8 cellular contexts compared by ENCODE assay signal in genomic region chr22:37636186-37636948, GRCh38. TPM values are rescaled to one million over a fixed set of nuclear protein-coding genes. Genes with fewer than 3 reads are reported as not detected.
DNase-seq lines count a peak whose midpoint lies in the region; ATAC-seq, FAIRE-seq and TF ChIP-seq lines count a peak whose summit lies in the region.

No MANE protein-coding gene starts in this region.

- FAIRE-seq in K562 (lab: Jason Lieb, UNC): no peak

- peaks cover 7% of the 10 kb centered on the region for H3K36me3 ChIP-seq in GM06990 (ENCODE audit: control insufficient read depth, insufficient read depth, low read length)
- H3K36me3 ChIP-seq in K562 (ENCODE audit: control insufficient read depth, insufficient read depth, low read length): peaks cover 17% of the 10 kb centered on the region; the same call in 2 of the 3 replicates
- peaks cover 4 to 19% of the 10 kb centered on the region in 2 donors for H3K36me3 ChIP-seq in neuronal stem cell (replicated peaks in 1 of 2; ENCODE audit: control insufficient read depth in 2 of 2, insufficient read depth in 2 of 2, low read length in 2 of 2)

- H3K4me2 ChIP-seq in K562 (ENCODE audit: insufficient read depth, low read length) (no peak overlapping the region), neuronal stem cell (ENCODE audit: insufficient read depth, low read length, poor library complexity, severe bottlenecking) (no peak overlapping the region)

- POLR2A ChIA-PET in K562 (lab: Yijun Ruan, JAX): interaction anchor here (0.6 to 2.5 kb wide), 5 partner anchors 9 to 102 kb away, joined by 3 to 12 read pairs (median 3); no protein-coding TSS in a partner anchor

- H3K4me1 ChIP-seq in K562 (replicated peaks in 1 of 2; ENCODE audit: control insufficient read depth in 2 of 2, insufficient read depth in 2 of 2, low read length in 2 of 2) (peaks cover 45 to 88% of the 10 kb centered on the region in 2 experiments), neuronal stem cell (ENCODE audit: control insufficient read depth in 2 of 2, insufficient read depth in 1 of 2, low read depth in 1 of 2, low read length in 2 of 2) (peaks cover 28 to 37% of the 10 kb centered on the region in 2 donors)

- DNase-seq in GM06990 (ENCODE audit: extremely low read depth, insufficient read length) (peak; percentile 57), NB4 (ENCODE audit: low read depth) (peak; percentile 90), K562 (ENCODE audit: extremely low read depth in 1 of 4, low spot score in 3 of 4) (peak in 1 of 4 experiments; percentile 27), neuronal stem cell (ENCODE audit: low spot score) (no peak), glutamatergic neuron (no peak), NCI-H2171 (lab: John Stamatoyannopoulos, UW) (no peak), NCI-H446 treated with DMSO at 0.1 percent for 48 hours (lab: John Stamatoyannopoulos, UW) (no peak)

- H3K27ac Mint-ChIP-seq in glutamatergic neuron (ENCODE audit: unreplicated experiment): no peak overlapping the region

- no peaks in the 10 kb centered on the region for H3K79me1 ChIP-seq in neuronal stem cell (ENCODE audit: low read depth, low read length)

- no peak overlapping the region for H3K4ac ChIP-seq in neuronal stem cell (ENCODE audit: low read length)

- H3K27ac ChIP-seq in K562 (ENCODE audit: extremely low read depth, low read depth, low read length) (no peak overlapping the region), neuronal stem cell (replicated peaks; ENCODE audit: low read length) (no peak overlapping the region)

- H3K36me3 Mint-ChIP-seq in glutamatergic neuron (ENCODE audit: unreplicated experiment): no peaks in the 10 kb centered on the region

- no TSS peak for BruUV-seq in K562 (replicated peaks; lab: Mats Ljungman, UMichigan)

- ATAC-seq in K562: no peak
- ATAC-seq in HG02970 (IDR thresholded peaks at IDR 0.05; ENCODE audit: low FRiP score, unreplicated experiment): no peak

- in situ Hi-C loops in K562 (cut with MboI): no loop called here

- no peaks in the 10 kb centered on the region for H4K20me1 ChIP-seq in K562 (replicated peaks; ENCODE audit: control insufficient read depth, insufficient read depth, low read length)

- H3K9ac ChIP-seq in K562 (ENCODE audit: insufficient read depth in 1 of 2, low read depth in 2 of 2, low read length in 2 of 2) (peak overlapping the region; percentile 20 to 81; a peak in 3 of 4 replicates), neuronal stem cell (ENCODE audit: low read depth, low read length, poor library complexity) (peak overlapping the region; percentile 3)

- TF ChIP-seq RAD21 in K562 (CRISPR knock-in tag; conservative IDR thresholded peaks at IDR 0.05 in 1 of 2, IDR thresholded peaks at IDR 0.05 in 1 of 2): no peak

- H2AK5ac ChIP-seq in neuronal stem cell (ENCODE audit: low read depth, low read length): peak overlapping the region; percentile 63

- H2BK15ac ChIP-seq in neuronal stem cell (ENCODE audit: low read length): no peak overlapping the region

- H3K27me3 ChIP-seq in GM06990 (replicated peaks; ENCODE audit: control insufficient read depth, insufficient read depth, low read length): no peaks in the 10 kb centered on the region
- no peaks in the 10 kb centered on the region for H3K27me3 ChIP-seq in K562 (ENCODE audit: control insufficient read depth in 2 of 2, insufficient read depth in 2 of 2, low read length in 2 of 2)
- H3K27me3 ChIP-seq in neuronal stem cell (ENCODE audit: control insufficient read depth in 3 of 3, insufficient read depth in 3 of 3, low read depth in 1 of 3, low read length in 3 of 3): no peaks in the 10 kb centered on the region

- H2AFZ ChIP-seq in K562 (ENCODE audit: low read depth, low read length): no peak overlapping the region
- H2AFZ ChIP-seq in neuronal stem cell (ENCODE audit: low read length): no peak overlapping the region

- no peak overlapping the region for H4K91ac ChIP-seq in neuronal stem cell (ENCODE audit: low read depth, low read length, poor library complexity)

- CTCF ChIA-PET in K562 (lab: Yijun Ruan, JAX; ENCODE audit: low intra/inter-chr PET ratio): interaction anchor here (0.9 to 1.1 kb wide), 2 partner anchors 45 to 90 kb away, joined by 3 read pairs; no protein-coding TSS in a partner anchor

- TF ChIP-seq EP300 in K562 (IDR thresholded peaks at IDR 0.05; ENCODE audit: low read length): no peak

- no peak overlapping the region for H2BK120ac ChIP-seq in neuronal stem cell (ENCODE audit: low read depth, low read length)

- TF ChIP-seq CTCF in GM06990 (IDR thresholded peaks at IDR 0.05; ENCODE audit: insufficient read depth, low read length, poor library complexity, severe bottlenecking) (peak; percentile 43), NB4 (IDR thresholded peaks at IDR 0.05; ENCODE audit: low read depth, low read length) (peak; percentile 36), K562 (IDR thresholded peaks at IDR 0.05 in 2 of 3, conservative IDR thresholded peaks at IDR 0.05 in 1 of 3; ENCODE audit: insufficient read depth in 2 of 3, low read depth in 1 of 3, low read length in 3 of 3) (peak; percentile 27 to 62 (median 29); a peak in 4 of 6 replicates), glutamatergic neuron (IDR thresholded peaks at IDR 0.05; ENCODE audit: partially characterized antibody, unreplicated experiment) (no peak)

- no peak overlapping the region for H3K23ac ChIP-seq in neuronal stem cell (ENCODE audit: low read depth, low read length, poor library complexity)

- no peaks in the 10 kb centered on the region for H3K9me1 ChIP-seq in K562 (ENCODE audit: control insufficient read depth, insufficient read depth, low read length)

- no peak overlapping the region for H3K14ac ChIP-seq in neuronal stem cell (ENCODE audit: low read length)

- WGBS in K562 (ENCODE audit: insufficient coverage, low coverage, missing lambda C conversion rate): 66% methylated on average over 5 of the region's 6 CpGs
- WGBS in neuronal stem cell (ENCODE audit: extremely low coverage in 2 of 2, insufficient read length in 2 of 2, insufficient replicate concordance in 1 of 2), 2 donors: no CpG with 5 or more reads among the region's 6 CpGs

- TF ChIP-seq POLR2A in NB4 (IDR thresholded peaks at IDR 0.05; ENCODE audit: extremely low read depth, insufficient read length) (no peak), K562 (conservative IDR thresholded peaks at IDR 0.05) (no peak)

- H3K27me3 Mint-ChIP-seq in glutamatergic neuron (ENCODE audit: unreplicated experiment): peaks cover 8% of the 10 kb centered on the region

- H3K9me3 Mint-ChIP-seq in glutamatergic neuron (ENCODE audit: unreplicated experiment): peaks cover 8% of the 10 kb centered on the region

- no peak overlapping the region for H2BK12ac ChIP-seq in neuronal stem cell (ENCODE audit: low read length)

- H3K4me3 Mint-ChIP-seq in glutamatergic neuron (ENCODE audit: unreplicated experiment): no peak overlapping the region

- peak overlapping the region; percentile 67 for H2BK5ac ChIP-seq in neuronal stem cell (ENCODE audit: low read length)

- intact Hi-C loops in K562 (cut with micrococcal nuclease): no loop called here

- H3K18ac ChIP-seq in neuronal stem cell (ENCODE audit: low read length): no peak overlapping the region

- H3K4me3 ChIP-seq in GM06990 (replicated peaks; ENCODE audit: low read depth, low read length) (no peak overlapping the region), NB4 (ENCODE audit: low read depth, low read length) (no peak overlapping the region), K562 (no peak overlapping the region), neuronal stem cell (ENCODE audit: low read length in 2 of 2) (no peak overlapping the region)

- peaks cover 11% of the 10 kb centered on the region for H3K79me2 ChIP-seq in K562 (ENCODE audit: control insufficient read depth, insufficient read depth, low read length)

- H3K9me3 ChIP-seq in K562 (replicated peaks; ENCODE audit: control insufficient read depth, insufficient read depth, low read depth, low read length) (no peaks in the 10 kb centered on the region), neuronal stem cell (replicated peaks in 1 of 2; ENCODE audit: control insufficient read depth in 2 of 2, insufficient read depth in 1 of 2, low read depth in 1 of 2, low read length in 2 of 2) (no peaks in the 10 kb centered on the region)

- H3K4me1 Mint-ChIP-seq in glutamatergic neuron (ENCODE audit: low read depth, unreplicated experiment): peaks cover 15% of the 10 kb centered on the region

- no peak overlapping the region for H4K8ac ChIP-seq in neuronal stem cell (ENCODE audit: low read depth, low read length)

RNA-seq across cellular contexts. Expression of gene SH3BP1, which starts 3.1 kb away (rescaled TPM):
- 27.4 and 84.8 TPM in 2 replicates for total RNA-seq in K562 (2011; cell fraction: chromatin; rRNA removed; ENCODE audit: low replicate concordance)
- 40.0 and 41.0 TPM in 2 replicates for total RNA-seq in K562 (2011; cell fraction: nucleolus; rRNA removed)
- total RNA-seq in K562 (2011; cell fraction: nucleoplasm; rRNA removed): 21.5 and 25.7 TPM in 2 replicates
- total RNA-seq in K562 (2014; rRNA removed): 18.6 and 21.2 TPM in 2 replicates
- total RNA-seq in K562 (2014; rRNA removed; fragmentation: Illumina TruSeq; extraction: Trizol): 7.4 and 9.7 TPM in 2 replicates
- 9.3 and 9.4 TPM in 2 replicates for total RNA-seq in K562 (2015; rRNA removed; fragmentation: Illumina TruSeq; extraction: Trizol)
- 29.9 and 36.2 TPM in 2 replicates for total RNA-seq in K562 (2021)
- 11.5 and 14.9 TPM in 2 replicates for polyA plus RNA-seq in K562 (2011; rRNA removed)
- 10.1 and 21.2 TPM in 2 replicates for polyA plus RNA-seq in K562 (2011; cell fraction: cytosol; rRNA removed)
- polyA plus RNA-seq in K562 (2011; cell fraction: nucleus; rRNA removed): 23.7 and 33.6 TPM in 2 replicates
- 34.0 and 58.5 TPM in 2 replicates for polyA plus RNA-seq in K562 (2012)
- 32.1 and 36.0 TPM in 2 replicates for polyA plus RNA-seq in K562 (2014; fragmentation: Illumina TruSeq; extraction: Trizol)
- polyA plus RNA-seq in K562 (2014; fragmentation: Nextera tagmentation; extraction: Ambion mirVana): under 1 TPM; 0.10 to 0.17 TPM
- 8.7 and 10.4 TPM in 2 replicates for polyA plus RNA-seq in K562 (2014; rRNA removed)
- polyA minus RNA-seq in K562 (2011; rRNA and poly(A)+ RNA removed): 16.7 and 17.5 TPM in 2 replicates
- 12.7 and 19.9 TPM in 2 replicates for polyA minus RNA-seq in K562 (2011; cell fraction: cytosol; rRNA and poly(A)+ RNA removed)
- 13.7 and 15.5 TPM in 2 replicates for polyA minus RNA-seq in K562 (2011; cell fraction: nucleus; rRNA and poly(A)+ RNA removed)
- polyA plus RNA-seq in neuronal stem cell (2013, experiment 1 of 2): 14.6 TPM
- 14.3 TPM for polyA plus RNA-seq in neuronal stem cell (2013, experiment 2 of 2)
- 12.7 TPM for total RNA-seq in glutamatergic neuron (ENCODE audit: unreplicated experiment)

RNA-seq across cellular contexts. Expression of gene PDXP, which starts 22.2 kb away (rescaled TPM):
- 8.1 and 23.1 TPM in 2 replicates for total RNA-seq in K562 (2011; cell fraction: chromatin; rRNA removed; ENCODE audit: low replicate concordance)
- total RNA-seq in K562 (2011; cell fraction: nucleolus; rRNA removed): 20.8 and 21.3 TPM in 2 replicates
- 19.4 and 21.3 TPM in 2 replicates for total RNA-seq in K562 (2011; cell fraction: nucleoplasm; rRNA removed)
- total RNA-seq in K562 (2014; rRNA removed): 38.8 and 55.8 TPM in 2 replicates
- 27.6 and 29.0 TPM in 2 replicates for total RNA-seq in K562 (2014; rRNA removed; fragmentation: Illumina TruSeq; extraction: Trizol)
- total RNA-seq in K562 (2015; rRNA removed; fragmentation: Illumina TruSeq; extraction: Trizol): 30.9 and 32.5 TPM in 2 replicates
- 47.5 and 50.0 TPM in 2 replicates for total RNA-seq in K562 (2021)
- polyA plus RNA-seq in K562 (2011; rRNA removed): 42.8 and 51.4 TPM in 2 replicates
- polyA plus RNA-seq in K562 (2011; cell fraction: cytosol; rRNA removed): 73.7 and 106 TPM in 2 replicates
- 34.8 and 35.2 TPM in 2 replicates for polyA plus RNA-seq in K562 (2011; cell fraction: nucleus; rRNA removed)
- 25.7 and 42.5 TPM in 2 replicates for polyA plus RNA-seq in K562 (2012)
- 54.2 and 62.3 TPM in 2 replicates for polyA plus RNA-seq in K562 (2014; fragmentation: Illumina TruSeq; extraction: Trizol)
- 10 to 100 TPM in 1 of 2 experiments, 1 to 10 TPM in 1; 7.9 to 11.8 TPM for polyA plus RNA-seq in K562 (2014; fragmentation: Nextera tagmentation; extraction: Ambion mirVana)
- 45.7 and 47.8 TPM in 2 replicates for polyA plus RNA-seq in K562 (2014; rRNA removed)
- polyA minus RNA-seq in K562 (2011; rRNA and poly(A)+ RNA removed): 21.5 and 27.1 TPM in 2 replicates
- 30.1 and 30.4 TPM in 2 replicates for polyA minus RNA-seq in K562 (2011; cell fraction: cytosol; rRNA and poly(A)+ RNA removed)
- polyA minus RNA-seq in K562 (2011; cell fraction: nucleus; rRNA and poly(A)+ RNA removed): 8.6 and 12.3 TPM in 2 replicates
- 46.4 TPM for polyA plus RNA-seq in neuronal stem cell (2013, experiment 1 of 2)
- 44.0 TPM for polyA plus RNA-seq in neuronal stem cell (2013, experiment 2 of 2)
- 88.1 TPM for total RNA-seq in glutamatergic neuron (ENCODE audit: unreplicated experiment)

RNA-seq across cellular contexts. Expression of gene GGA1, which starts 27.7 kb away (rescaled TPM):
- total RNA-seq in K562 (2011; cell fraction: chromatin; rRNA removed; ENCODE audit: low replicate concordance): 235 and 500 TPM in 2 replicates
- total RNA-seq in K562 (2011; cell fraction: nucleolus; rRNA removed): 281 and 297 TPM in 2 replicates
- 245 and 253 TPM in 2 replicates for total RNA-seq in K562 (2011; cell fraction: nucleoplasm; rRNA removed)
- total RNA-seq in K562 (2014; rRNA removed) (48.0 and 51.3 TPM in 2 replicates), K562 (2014; rRNA removed; fragmentation: Illumina TruSeq; extraction: Trizol) (19.7 and 24.2 TPM in 2 replicates), K562 (2015; rRNA removed; fragmentation: Illumina TruSeq; extraction: Trizol) (29.9 and 31.1 TPM in 2 replicates), K562 (2021) (57.1 and 61.3 TPM in 2 replicates), glutamatergic neuron (ENCODE audit: unreplicated experiment) (104 TPM)
- polyA plus RNA-seq in K562 (2011; rRNA removed) (50.4 and 53.3 TPM in 2 replicates), K562 (2014; fragmentation: Illumina TruSeq; extraction: Trizol) (31.6 and 42.5 TPM in 2 replicates), K562 (2014; fragmentation: Nextera tagmentation; extraction: Ambion mirVana) (1 to 10 TPM; 1.5 to 1.9 TPM), K562 (2014; rRNA removed) (69.5 and 71.3 TPM in 2 replicates)
- polyA plus RNA-seq in K562 (2011; cell fraction: cytosol; rRNA removed): 27.8 and 56.0 TPM in 2 replicates
- polyA plus RNA-seq in K562 (2011; cell fraction: nucleus; rRNA removed): 156 and 291 TPM in 2 replicates
- polyA plus RNA-seq in K562 (2012): 41.4 and 63.8 TPM in 2 replicates
- polyA minus RNA-seq in K562 (2011; rRNA and poly(A)+ RNA removed): 26.8 and 33.7 TPM in 2 replicates
- polyA minus RNA-seq in K562 (2011; cell fraction: cytosol; rRNA and poly(A)+ RNA removed): 20.7 and 22.7 TPM in 2 replicates
- polyA minus RNA-seq in K562 (2011; cell fraction: nucleus; rRNA and poly(A)+ RNA removed): 56.9 and 57.8 TPM in 2 replicates
- 32.1 TPM for polyA plus RNA-seq in neuronal stem cell (2013, experiment 1 of 2)
- polyA plus RNA-seq in neuronal stem cell (2013, experiment 2 of 2): 31.4 TPM

RNA-seq across cellular contexts. Expression of gene LGALS1, which starts 39.1 kb away (rescaled TPM):
- 14.2 and 41.4 TPM in 2 replicates for total RNA-seq in K562 (2011; cell fraction: chromatin; rRNA removed; ENCODE audit: low replicate concordance)
- 152 and 183 TPM in 2 replicates for total RNA-seq in K562 (2011; cell fraction: nucleolus; rRNA removed)
- total RNA-seq in K562 (2011; cell fraction: nucleoplasm; rRNA removed): 99.6 and 131 TPM in 2 replicates
- 373 and 487 TPM in 2 replicates for total RNA-seq in K562 (2014; rRNA removed)
- 94.3 and 160 TPM in 2 replicates for total RNA-seq in K562 (2014; rRNA removed; fragmentation: Illumina TruSeq; extraction: Trizol)
- total RNA-seq in K562 (2015; rRNA removed; fragmentation: Illumina TruSeq; extraction: Trizol): 455 and 466 TPM in 2 replicates
- total RNA-seq in K562 (2021): 330 and 373 TPM in 2 replicates
- 800 and 995 TPM in 2 replicates for polyA plus RNA-seq in K562 (2011; rRNA removed)
- polyA plus RNA-seq in K562 (2011; cell fraction: cytosol; rRNA removed): 1,618 and 2,500 TPM in 2 replicates
- 492 and 635 TPM in 2 replicates for polyA plus RNA-seq in K562 (2011; cell fraction: nucleus; rRNA removed)
- 1,292 and 1,616 TPM in 2 replicates for polyA plus RNA-seq in K562 (2012)
- 189 and 298 TPM in 2 replicates for polyA plus RNA-seq in K562 (2014; fragmentation: Illumina TruSeq; extraction: Trizol)
- polyA plus RNA-seq in K562 (2014; fragmentation: Nextera tagmentation; extraction: Ambion mirVana): 100 to 1,000 TPM; 240 to 301 TPM
- 474 and 680 TPM in 2 replicates for polyA plus RNA-seq in K562 (2014; rRNA removed)
- 187 and 354 TPM in 2 replicates for polyA minus RNA-seq in K562 (2011; rRNA and poly(A)+ RNA removed)
- polyA minus RNA-seq in K562 (2011; cell fraction: cytosol; rRNA and poly(A)+ RNA removed): 194 and 200 TPM in 2 replicates
- polyA minus RNA-seq in K562 (2011; cell fraction: nucleus; rRNA and poly(A)+ RNA removed): 64.1 and 86.9 TPM in 2 replicates
- polyA plus RNA-seq in neuronal stem cell (2013, experiment 1 of 2): 41.9 TPM
- 44.2 TPM for polyA plus RNA-seq in neuronal stem cell (2013, experiment 2 of 2)
- 50.7 TPM for total RNA-seq in glutamatergic neuron (ENCODE audit: unreplicated experiment)

RNA-seq across cellular contexts. Expression of gene NOL12, which starts 49.8 kb away (rescaled TPM):
- 24.1 and 61.4 TPM in 2 replicates for total RNA-seq in K562 (2011; cell fraction: chromatin; rRNA removed; ENCODE audit: low replicate concordance)
- total RNA-seq in K562 (2011; cell fraction: nucleolus; rRNA removed): 43.3 and 44.0 TPM in 2 replicates
- 30.8 and 31.2 TPM in 2 replicates for total RNA-seq in K562 (2011; cell fraction: nucleoplasm; rRNA removed)
- total RNA-seq in K562 (2014; rRNA removed): 40.9 and 42.2 TPM in 2 replicates
- total RNA-seq in K562 (2014; rRNA removed; fragmentation: Illumina TruSeq; extraction: Trizol): 8.4 and 13.9 TPM in 2 replicates
- total RNA-seq in K562 (2015; rRNA removed; fragmentation: Illumina TruSeq; extraction: Trizol): 29.1 and 33.7 TPM in 2 replicates
- 26.8 and 28.5 TPM in 2 replicates for total RNA-seq in K562 (2021)
- 17.2 and 19.8 TPM in 2 replicates for polyA plus RNA-seq in K562 (2011; rRNA removed)
- polyA plus RNA-seq in K562 (2011; cell fraction: cytosol; rRNA removed): 19.6 and 24.7 TPM in 2 replicates
- 38.3 and 48.3 TPM in 2 replicates for polyA plus RNA-seq in K562 (2011; cell fraction: nucleus; rRNA removed)
- 25.1 and 27.1 TPM in 2 replicates for polyA plus RNA-seq in K562 (2012)
- polyA plus RNA-seq in K562 (2014; fragmentation: Illumina TruSeq; extraction: Trizol): 33.6 and 34.3 TPM in 2 replicates
- 10 to 100 TPM in 1 of 2 experiments, 1 to 10 TPM in 1; 2.8 to 10.5 TPM for polyA plus RNA-seq in K562 (2014; fragmentation: Nextera tagmentation; extraction: Ambion mirVana)
- 40.8 and 41.4 TPM in 2 replicates for polyA plus RNA-seq in K562 (2014; rRNA removed)
- polyA minus RNA-seq in K562 (2011; rRNA and poly(A)+ RNA removed): 7.3 and 8.8 TPM in 2 replicates
- 8.7 and 12.7 TPM in 2 replicates for polyA minus RNA-seq in K562 (2011; cell fraction: cytosol; rRNA and poly(A)+ RNA removed)
- 7.2 and 10.0 TPM in 2 replicates for polyA minus RNA-seq in K562 (2011; cell fraction: nucleus; rRNA and poly(A)+ RNA removed)
- polyA plus RNA-seq in neuronal stem cell (2013, experiment 1 of 2): 22.6 TPM
- polyA plus RNA-seq in neuronal stem cell (2013, experiment 2 of 2): 19.5 TPM
- total RNA-seq in glutamatergic neuron (ENCODE audit: unreplicated experiment): 9.9 TPM

Comparison
In these comparisons a context has a peak if more than half of its experiments do, and no peak if none do; other contexts are left out.
1. DNase-seq: peak in GM06990 (single experiment) and NB4 (single experiment); none in neuronal stem cell (single experiment), glutamatergic neuron (single experiment), NCI-H2171 (single experiment) and NCI-H446 treated with DMSO at 0.1 percent for 48 hours (single experiment).